ENCODE assay signal across 7 cellular contexts in genomic region chrX:15198608-15199202, GRCh38.
DNase-seq lines count a peak whose midpoint lies in the region; ATAC-seq, FAIRE-seq and TF ChIP-seq lines count a peak whose summit lies in the region.
"Not testable (repeated sequence)": the region's sequence is repeated elsewhere in the genome, so short reads cannot be mapped to it uniquely, and the experiment has no call there.

No MANE protein-coding gene starts in this region.

- CTCF ChIA-PET in activated naive CD4-positive, alpha-beta T cell treated with anti-CD3 and anti-CD28 coated beads for 36 hours (lab: Charles Lee), result interaction anchor here (1.1 kb wide), 1 partner anchor 55 kb away, joined by 3 read pairs; no protein-coding TSS in a partner anchor
- CTCF ChIA-PET in GM12878 (lab: Yijun Ruan, JAX), result not testable (repeated sequence)

- not testable (repeated sequence) for H3K36me3 ChIP-seq in GM12878 (ENCODE audit: control insufficient read depth in 2 of 2, insufficient read depth in 2 of 2, low read length in 1 of 2)

- not testable (repeated sequence) for TF ChIP-seq EP300 in GM12878 (IDR thresholded peaks at IDR 0.05; ENCODE audit: borderline replicate concordance in 1 of 2, control insufficient read depth in 1 of 2, low read depth in 2 of 2, low read length in 2 of 2)

- in situ Hi-C loops in GM12878 (cut with MboI), result not testable (repeated sequence)

- not testable (repeated sequence) for H3K9me3 Mint-ChIP-seq in activated naive CD4-positive, alpha-beta T cell treated with anti-CD3 and anti-CD28 coated beads for 36 hours; stimulated activated naive CD8-positive, alpha-beta T cell treated with anti-CD3 and anti-CD28 coated beads, Interleukin-15, Interleukin-2, amounts not matched to agents 100 ng/mL and 50 ng/mL, for 24 hours

- H3K4me1 Mint-ChIP-seq in activated naive CD4-positive, alpha-beta T cell treated with anti-CD3 and anti-CD28 coated beads for 36 hours (ENCODE audit: low read depth), result peaks cover 20% of the 10 kb centered on the region
- peaks cover 18% of the 10 kb centered on the region for H3K4me1 Mint-ChIP-seq in stimulated activated naive CD8-positive, alpha-beta T cell treated with anti-CD3 and anti-CD28 coated beads, Interleukin-15, Interleukin-2, amounts not matched to agents 100 ng/mL and 50 ng/mL, for 24 hours (ENCODE audit: low read depth)

- ATAC-seq in GM18511 (IDR thresholded peaks at IDR 0.05; ENCODE audit: unreplicated experiment), result peak; percentile 44
- peak; percentile 52 for ATAC-seq in GM18868 (IDR thresholded peaks at IDR 0.05; ENCODE audit: unreplicated experiment)
- ATAC-seq in HG03354 (IDR thresholded peaks at IDR 0.05; ENCODE audit: poor library complexity, severe bottlenecking, unreplicated experiment), result peak; percentile 56
- ATAC-seq in activated CD4-positive, CD25-positive, alpha-beta regulatory T cell treated with anti-CD3 and anti-CD28 coated beads, Interleukin-2, amount 50 U/mL, for 24 hours, result peak; percentile 54 to 62
- peak; percentile 61 for ATAC-seq in GM12878

- not testable (repeated sequence) for H3K27me3 ChIP-seq in GM12878 (replicated peaks in 1 of 2; ENCODE audit: control insufficient read depth in 2 of 2, insufficient read depth in 2 of 2, low read length in 1 of 2)

- not testable (repeated sequence) for H4K20me1 ChIP-seq in GM12878 (ENCODE audit: control insufficient read depth, insufficient read depth)

- SMC1A ChIA-PET in GM12878 (lab: Charles Lee; ENCODE audit: uncharacterized antibody, unreplicated experiment), result interaction anchor here (1.0 to 2.8 kb wide), 7 partner anchors 18 to 55 kb away, joined by 3 to 11 read pairs (median 6); no protein-coding TSS in a partner anchor

- H3K4me3 Mint-ChIP-seq in activated naive CD4-positive, alpha-beta T cell treated with anti-CD3 and anti-CD28 coated beads for 36 hours; stimulated activated naive CD8-positive, alpha-beta T cell treated with anti-CD3 and anti-CD28 coated beads, Interleukin-15, Interleukin-2, amounts not matched to agents 100 ng/mL and 50 ng/mL, for 24 hours: not testable (repeated sequence)

- H3K79me2 ChIP-seq in GM12878 (ENCODE audit: control insufficient read depth, insufficient read depth, low read length), result not testable (repeated sequence)

- H3K27ac Mint-ChIP-seq in activated naive CD4-positive, alpha-beta T cell treated with anti-CD3 and anti-CD28 coated beads for 36 hours, result not testable (repeated sequence)
- peak overlapping the region; percentile 36 for H3K27ac Mint-ChIP-seq in stimulated activated naive CD8-positive, alpha-beta T cell treated with anti-CD3 and anti-CD28 coated beads, Interleukin-15, Interleukin-2, amounts not matched to agents 100 ng/mL and 50 ng/mL, for 24 hours

- not testable (repeated sequence) for H3K36me3 Mint-ChIP-seq in activated naive CD4-positive, alpha-beta T cell treated with anti-CD3 and anti-CD28 coated beads for 36 hours (ENCODE audit: low read depth); stimulated activated naive CD8-positive, alpha-beta T cell treated with anti-CD3 and anti-CD28 coated beads, Interleukin-15, Interleukin-2, amounts not matched to agents 100 ng/mL and 50 ng/mL, for 24 hours (ENCODE audit: low read depth)

- FAIRE-seq in GM12878 (lab: Jason Lieb, UNC), result not testable (repeated sequence)

- peak; percentile 6 for DNase-seq in activated naive CD4-positive, alpha-beta T cell treated with anti-CD3 and anti-CD28 coated beads for 36 hours
- DNase-seq in GM12878 (ENCODE audit: low read depth, low spot score), result not testable (repeated sequence)

- RAD21 ChIA-PET in GM12878 (lab: Charles Lee; ENCODE audit: unreplicated experiment), result interaction anchor here (1.0 to 2.3 kb wide), 3 partner anchors 35 to 90 kb away, joined by 3 to 7 read pairs (median 5); no protein-coding TSS in a partner anchor

- H2AFZ ChIP-seq in GM12878 (ENCODE audit: control insufficient read depth, low read depth, low read length), result not testable (repeated sequence)

- WGBS in GM12878 (ENCODE audit: insufficient coverage, insufficient replicate concordance, low lambda C conversion rate, missing lambda C conversion rate), result 15% methylated on average over 2 of the region's 2 CpGs

- not testable (repeated sequence) for TF ChIP-seq POLR2A in GM12878 (IDR thresholded peaks at IDR 0.05; ENCODE audit: low read depth, low read length)

- H3K27ac ChIP-seq in GM12878 (ENCODE audit: control insufficient read depth, insufficient read depth), result not testable (repeated sequence)

- intact Hi-C loops in activated naive CD4-positive, alpha-beta T cell treated with anti-CD3 and anti-CD28 coated beads for 36 hours (cut with micrococcal nuclease); GM12878 (cut with micrococcal nuclease; ENCODE audit: unreplicated experiment): not testable (repeated sequence)

- H3K4me3 ChIP-seq in GM12878, result not testable (repeated sequence)

- not testable (repeated sequence) for H3K9ac ChIP-seq in GM12878 (ENCODE audit: control insufficient read depth, insufficient read depth, low read length)

- H3K4me2 ChIP-seq in GM12878 (ENCODE audit: control insufficient read depth, insufficient read depth), result not testable (repeated sequence)

- TF ChIP-seq CTCF in GM12878 (IDR thresholded peaks at IDR 0.05 in 2 of 3, conservative IDR thresholded peaks at IDR 0.05 in 1 of 3; ENCODE audit: control insufficient read depth in 2 of 3, extremely low read depth in 1 of 3, insufficient read depth in 1 of 3, low read depth in 3 of 3, low read length in 3 of 3), result not testable (repeated sequence)

- not testable (repeated sequence) for H3K27me3 Mint-ChIP-seq in activated naive CD4-positive, alpha-beta T cell treated with anti-CD3 and anti-CD28 coated beads for 36 hours (ENCODE audit: low read depth); stimulated activated naive CD8-positive, alpha-beta T cell treated with anti-CD3 and anti-CD28 coated beads, Interleukin-15, Interleukin-2, amounts not matched to agents 100 ng/mL and 50 ng/mL, for 24 hours

- not testable (repeated sequence) for TF ChIP-seq RAD21 in GM12878 (IDR thresholded peaks at IDR 0.05; ENCODE audit: insufficient read depth, low read depth, low read length)

- POLR2A ChIA-PET in GM12878 (lab: Charles Lee), result interaction anchor here (1.4 kb wide), 1 partner anchor 35 kb away, joined by 3 read pairs; no protein-coding TSS in a partner anchor

- H3K9me3 ChIP-seq in GM12878 (replicated peaks; ENCODE audit: control insufficient read depth, insufficient read depth, low read length), result not testable (repeated sequence)

- BruUV-seq in GM12878 (replicated peaks; lab: Mats Ljungman, UMichigan), result not testable (repeated sequence)

- H3K4me1 ChIP-seq in GM12878 (ENCODE audit: control insufficient read depth, insufficient read depth, low read length), result not testable (repeated sequence)

TF ChIP-seq in GM12878, 131 proteins besides CTCF, POLR2A, EP300 and RAD21 (continues in another document):
- TF ChIP-seq RAD51 (IDR thresholded peaks at IDR 0.05) (0 out of 2 replicates have a peak, but pooled peaks have one; percentile 49), BHLHE40 (IDR thresholded peaks at IDR 0.05; ENCODE audit: borderline replicate concordance in 1 of 2, low read depth in 2 of 2, low read length in 1 of 2) (peak in 1 of 2 experiments; percentile 86; a peak in 2 of 4 replicates), IKZF2 (IDR thresholded peaks at IDR 0.05) (peak; percentile 57 to 60; a peak in 2 of 4 replicates), IKZF1 (conservative IDR thresholded peaks at IDR 0.05) (peak; percentile 50; the same call in 1 of the 2 replicates), MEF2B (IDR thresholded peaks at IDR 0.05; ENCODE audit: partially characterized antibody, poor library complexity, severe bottlenecking) (peak; percentile 61), RELB (IDR thresholded peaks at IDR 0.05; ENCODE audit: low read depth) (peak; percentile 73; the same call in 1 of the 2 replicates), MTA2 (IDR thresholded peaks at IDR 0.05; ENCODE audit: low read depth) (0 out of 2 replicates have a peak, but pooled peaks have one; percentile 26)
